Comparison of ENCODE assay signal across 11 cellular contexts in genomic region chr3:29515451-29515850, GRCh38.
DNase-seq lines count a peak whose midpoint lies in the region; ATAC-seq and TF ChIP-seq lines count a peak whose summit lies in the region.
"Had no signal": no experiment of that assay in that cellular context is flagged by ENCODE, and none has a peak within 500 bp of the region (broad histone marks: within the 10 kb centered on the region; RNA-seq: fewer than 3 reads in every experiment).

No MANE protein-coding gene starts in this region.

- no peak overlapping the region for H3K27ac Mint-ChIP-seq in activated naive CD8-positive, alpha-beta T cell treated with anti-CD3 and anti-CD28 coated beads for 36 hours

- no peak for TF ChIP-seq CTCF in fibroblast of the aortic adventitia (IDR thresholded peaks at IDR 0.05; ENCODE audit: insufficient read depth, low read length)

- no peaks in the 10 kb centered on the region for H3K4me1 Mint-ChIP-seq in activated naive CD8-positive, alpha-beta T cell treated with anti-CD3 and anti-CD28 coated beads for 36 hours

- DNase-seq in AG08396 (ENCODE audit: low spot score) (peak; percentile 24), NCI-H226 (peak; percentile 64), fibroblast of the aortic adventitia (ENCODE audit: low read depth) (peak; percentile 47), SHP77 (lab: John Stamatoyannopoulos, UW) (no peak), nucleus accumbens (lab: John Stamatoyannopoulos, UW) (no peak)
- no peak for DNase-seq in activated naive CD8-positive, alpha-beta T cell treated with anti-CD3 and anti-CD28 coated beads for 36 hours
- DNase-seq: adrenal gland, NCI-H1092 had no signal

- peaks cover 17% of the 10 kb centered on the region for H3K27me3 Mint-ChIP-seq in activated naive CD8-positive, alpha-beta T cell treated with anti-CD3 and anti-CD28 coated beads for 36 hours

- H3K4me3 Mint-ChIP-seq in activated naive CD8-positive, alpha-beta T cell treated with anti-CD3 and anti-CD28 coated beads for 36 hours = no peak overlapping the region

- H3K9me3 Mint-ChIP-seq in activated naive CD8-positive, alpha-beta T cell treated with anti-CD3 and anti-CD28 coated beads for 36 hours = no peaks in the 10 kb centered on the region

- no peak overlapping the region for H3K4me3 ChIP-seq in fibroblast of the aortic adventitia (ENCODE audit: low read depth, low read length)
- H3K4me3 ChIP-seq: adrenal gland had no signal

- no peaks in the 10 kb centered on the region for H3K36me3 Mint-ChIP-seq in activated naive CD8-positive, alpha-beta T cell treated with anti-CD3 and anti-CD28 coated beads for 36 hours

- ATAC-seq in GM19467 (IDR thresholded peaks at IDR 0.05; ENCODE audit: unreplicated experiment) (peak; percentile 51), HG02970 (IDR thresholded peaks at IDR 0.05; ENCODE audit: low FRiP score, unreplicated experiment) (no peak)
- ATAC-seq: HCT116 had no signal

Comparison
In these comparisons a context has a peak if more than half of its experiments do, and no peak if none do; other contexts are left out.
1. DNase-seq: peak in AG08396 (single experiment), NCI-H226 (single experiment) and fibroblast of the aortic adventitia (single experiment); none in activated naive CD8-positive, alpha-beta T cell treated with anti-CD3 and anti-CD28 coated beads for 36 hours (single experiment), SHP77 (0 of 2) and nucleus accumbens (0 of 56).